Comparison of ENCODE assay signal across 18 cellular contexts in the genomic region with DNA sequence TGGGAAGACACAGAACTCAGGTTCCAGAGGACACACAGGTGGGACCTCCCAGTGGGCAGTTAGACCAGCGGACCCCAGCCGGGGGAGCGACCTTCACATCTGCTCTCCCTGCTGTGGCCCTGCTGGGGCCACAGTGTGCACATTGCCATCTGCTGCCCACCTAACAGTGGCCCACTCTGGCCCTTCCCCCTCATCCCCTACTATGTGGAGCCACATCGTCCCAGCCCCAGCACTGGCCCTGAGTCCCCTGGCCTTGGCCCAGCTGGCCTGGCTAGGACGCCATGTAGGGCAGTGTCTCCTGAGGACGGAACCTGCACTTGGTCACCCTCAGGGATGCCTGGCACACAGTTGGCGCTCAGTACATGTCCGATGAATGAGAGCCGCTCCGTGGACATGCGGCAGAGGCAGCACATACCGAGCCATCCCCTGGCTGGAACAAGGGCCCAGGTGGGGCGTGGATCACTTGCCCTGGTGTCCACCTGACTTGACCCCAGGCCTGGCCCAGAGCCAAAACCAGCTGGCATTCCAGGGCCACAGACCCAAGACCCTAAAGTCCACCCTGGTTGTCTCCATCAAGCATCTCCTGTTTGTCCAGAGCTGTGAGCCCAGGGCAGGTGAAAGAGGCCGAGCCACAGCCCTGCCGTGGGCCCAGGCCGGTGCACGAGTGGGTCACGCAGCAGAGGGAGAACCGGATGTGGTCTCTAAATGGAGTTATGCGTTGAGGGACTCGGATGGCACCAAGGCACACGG.
DNase-seq lines count a peak whose midpoint lies in the region; ATAC-seq and TF ChIP-seq lines count a peak whose summit lies in the region.
"Had no signal": no experiment of that assay in that cellular context is flagged by ENCODE, and none has a peak within 500 bp of the region (broad histone marks: within the 10 kb centered on the region; RNA-seq: fewer than 3 reads in every experiment).

No MANE protein-coding gene starts in this region.

- H3K9ac ChIP-seq in H9 (ENCODE audit: extremely low read depth, insufficient read length, low read length) (no peak overlapping the region), neural progenitor cell (no peak overlapping the region)
- H3K9ac ChIP-seq: BLaER1 treated with 17β-estradiol and CSF1 and Interleukin-3, amounts not matched to agents 10 nM and 100 nM had no signal

- H3K4me1 ChIP-seq in H9 (ENCODE audit: insufficient read depth, low read length) (no peaks in the 10 kb centered on the region; the same call in 1 of the 2 replicates), neural progenitor cell (no peaks in the 10 kb centered on the region)

- H3K79me2 ChIP-seq in H9 (ENCODE audit: insufficient read depth, low read length) (no peaks in the 10 kb centered on the region), neural progenitor cell (ENCODE audit: low read depth) (no peaks in the 10 kb centered on the region)

- no peak overlapping the region for H2BK15ac ChIP-seq in H9 (ENCODE audit: low read depth, low read length)

- H2BK12ac ChIP-seq in H9 (ENCODE audit: insufficient read length, low read depth, low read length) = no peak overlapping the region

- H3K36me3 ChIP-seq in neural progenitor cell = no peaks in the 10 kb centered on the region
- H3K36me3 ChIP-seq: BLaER1 treated with 17β-estradiol and CSF1 and Interleukin-3, amounts not matched to agents 10 nM and 100 nM; esophagus squamous epithelium; stomach; uterus had no signal

- peaks cover 0 to 6% of the 10 kb centered on the region in 2 experiments; a peak in 1 of 5 replicates for H3K9me3 Mint-ChIP-seq in H9
- H3K9me3 Mint-ChIP-seq in neural progenitor cell = no peaks in the 10 kb centered on the region
- H3K9me3 Mint-ChIP-seq: activated T-helper 1 cell treated with anti-CD3 and anti-CD28 coated beads, Interleukin-12 subunit alpha, Interleukin-12 subunit beta, Interleukin-2, Interleukin-4 antibody, amounts not matched to agents 30 ng/mL and 10 ng/mL and 1 ng/mL, durations not matched to agents 14 hours and 24 hours and 36 hours had no signal

- H3K27me3 Mint-ChIP-seq in H9 (ENCODE audit: low read depth) (peaks cover 23% of the 10 kb centered on the region), neural progenitor cell (ENCODE audit: insufficient read depth, low read depth) (peaks cover 21% of the 10 kb centered on the region)

- H3K4me3 Mint-ChIP-seq in H9 (no peak overlapping the region; a peak in 1 of 5 replicates), neural progenitor cell (no peak overlapping the region)
- H3K4me3 Mint-ChIP-seq: activated T-helper 1 cell treated with anti-CD3 and anti-CD28 coated beads, Interleukin-12 subunit alpha, Interleukin-12 subunit beta, Interleukin-2, Interleukin-4 antibody, amounts not matched to agents 30 ng/mL and 10 ng/mL and 1 ng/mL, durations not matched to agents 14 hours and 24 hours and 36 hours had no signal

- no peaks in the 10 kb centered on the region for H3K23me2 ChIP-seq in H9 (ENCODE audit: insufficient read length, low read depth, low read length, poor library complexity, severe bottlenecking)

- H3K27me3 ChIP-seq in H9 (ENCODE audit: insufficient read depth, low read length) (no peaks in the 10 kb centered on the region; the same call in 1 of the 2 replicates), neural progenitor cell (peaks cover 18% of the 10 kb centered on the region)
- H3K27me3 ChIP-seq: uterus had no signal

- no peak overlapping the region for H2BK120ac ChIP-seq in H9 (ENCODE audit: low read depth, low read length, poor library complexity, severe bottlenecking)

- DNase-seq in activated effector memory CD4-positive, alpha-beta T cell treated with anti-CD3 and anti-CD28 coated beads, Interleukin-2, amount 50 U/mL, for 16 hours = peak; percentile 54
- DNase-seq in activated effector memory CD4-positive, alpha-beta T cell treated with Interleukin-2 at 50 U/mL for 16 hours = no peak
- DNase-seq in H9 (peak; percentile 24), left ventricle myocardium superior (peak; percentile 32), posterior vena cava (ENCODE audit: low spot score) (peak; percentile 79), GF-D8 (lab: John Stamatoyannopoulos, UW) (no peak), neural progenitor cell (ENCODE audit: low spot score) (no peak)
- DNase-seq: effector CD8-positive, alpha-beta T cell; esophagus squamous epithelium; NCI-H1417 treated with DMSO at 0.1 percent for 48 hours; NCI-H526; stimulated activated CD4-positive, alpha-beta T cell treated with anti-CD3 and anti-CD28 coated beads, Interleukin-4, amount 100 ng/mL, for 1 hour; stomach had no signal

- H3K36me3 Mint-ChIP-seq in H9 (ENCODE audit: insufficient read depth in 1 of 3, low read depth in 3 of 3) (no peaks in the 10 kb centered on the region; a peak in 1 of 7 replicates), neural progenitor cell (no peaks in the 10 kb centered on the region)

- TF ChIP-seq CTCF in H9 (conservative IDR thresholded peaks at IDR 0.05) (no peak), neural progenitor cell (IDR thresholded peaks at IDR 0.05) (no peak)

- no peak overlapping the region for H3K4ac ChIP-seq in H9 (ENCODE audit: low read depth, low read length)

- H4K8ac ChIP-seq in H9 (replicated peaks; ENCODE audit: insufficient read length, low read depth, low read length) = no peak overlapping the region

- intact Hi-C loops in left ventricle myocardium superior (cut with micrococcal nuclease) (no loop called here), posterior vena cava (cut with DNase I) (loop anchor here in 1 of 2 donors (2.0 kb wide), 1 partner anchor 284 kb away; no protein-coding TSS in a partner anchor)

- no peaks in the 10 kb centered on the region for H3K79me1 ChIP-seq in H9 (ENCODE audit: insufficient read depth, low read depth, low read length, poor library complexity, severe bottlenecking)

- H2AK5ac ChIP-seq in H9 (ENCODE audit: insufficient read length, low read length) = no peak overlapping the region

- no peak overlapping the region for H3K23ac ChIP-seq in H9 (ENCODE audit: insufficient read length, low read depth, low read length)

- no peaks in the 10 kb centered on the region for H4K20me1 ChIP-seq in H9 (ENCODE audit: control insufficient read depth, insufficient read depth, insufficient read length)
- H4K20me1 ChIP-seq in neural progenitor cell (ENCODE audit: low read depth) = no peaks in the 10 kb centered on the region

- H4K91ac ChIP-seq in H9 (ENCODE audit: insufficient read length, low read depth, low read length) = no peak overlapping the region

- H3K27ac ChIP-seq in H9 (ENCODE audit: insufficient read length, low read depth, low read length) (no peak overlapping the region), neural progenitor cell (no peak overlapping the region)
- H3K27ac ChIP-seq: BLaER1 treated with 17β-estradiol and CSF1 and Interleukin-3, amounts not matched to agents 10 nM and 100 nM; esophagus squamous epithelium; stomach; uterus had no signal

- H2BK5ac ChIP-seq in H9 (ENCODE audit: insufficient read length, low read length) = no peak overlapping the region

- H3K4me1 Mint-ChIP-seq in H9 = peaks cover 0 to 6% of the 10 kb centered on the region in 2 experiments; a peak in 2 of 4 replicates
- H3K4me1 Mint-ChIP-seq in neural progenitor cell = no peaks in the 10 kb centered on the region

- H3K4me3 ChIP-seq in neural progenitor cell = no peak overlapping the region
- H3K4me3 ChIP-seq: A549; BLaER1 treated with 17β-estradiol and CSF1 and Interleukin-3, amounts not matched to agents 10 nM and 100 nM; esophagus squamous epithelium; stomach; uterus had no signal

- H3K18ac ChIP-seq in H9 (ENCODE audit: insufficient read length, low read depth, low read length) = no peak overlapping the region

- WGBS in H9 (ENCODE audit: extremely low coverage, insufficient read length, low lambda C conversion rate) = no CpG with 5 or more reads among the region's 22 CpGs

- ATAC-seq in left ventricle myocardium superior (no peak), GM21723 (IDR thresholded peaks at IDR 0.05; ENCODE audit: unreplicated experiment) (no peak)

- H2BK20ac ChIP-seq in H9 (ENCODE audit: low read depth, low read length, poor library complexity, severe bottlenecking) = no peak overlapping the region

- no peak overlapping the region for H4K5ac ChIP-seq in H9 (ENCODE audit: insufficient read length, low read depth, low read length)

- no peak overlapping the region for H2AFZ ChIP-seq in H9 (ENCODE audit: low read length)
- H2AFZ ChIP-seq in neural progenitor cell (replicated peaks) = no peak overlapping the region

- H3K4me2 ChIP-seq in H9 (ENCODE audit: insufficient read depth, insufficient read length, low read length) (no peak overlapping the region), neural progenitor cell (no peak overlapping the region)
- H3K4me2 ChIP-seq: A549 had no signal

- H3K9me3 ChIP-seq in H9 (ENCODE audit: control insufficient read depth, low read depth, low read length) (no peaks in the 10 kb centered on the region), neural progenitor cell (ENCODE audit: low read depth) (no peaks in the 10 kb centered on the region)
- H3K9me3 ChIP-seq: esophagus squamous epithelium, uterus had no signal

- no peak overlapping the region for H3K14ac ChIP-seq in H9 (ENCODE audit: insufficient read depth, low read length)

- no peak overlapping the region for H3T11ph ChIP-seq in H9 (ENCODE audit: low read length)

- H3K27ac Mint-ChIP-seq in H9 (no peak overlapping the region; a peak in 1 of 7 replicates), neural progenitor cell (no peak overlapping the region)
- H3K27ac Mint-ChIP-seq: activated T-helper 1 cell treated with anti-CD3 and anti-CD28 coated beads, Interleukin-12 subunit alpha, Interleukin-12 subunit beta, Interleukin-2, Interleukin-4 antibody, amounts not matched to agents 30 ng/mL and 10 ng/mL and 1 ng/mL, durations not matched to agents 14 hours and 24 hours and 36 hours had no signal

- H3F3A ChIP-seq in neural progenitor cell (ENCODE audit: low read depth) = no peaks in the 10 kb centered on the region

- no peak overlapping the region for H3K56ac ChIP-seq in H9 (ENCODE audit: insufficient read length, low read depth, low read length)

Comparison
In these comparisons a context has a peak if more than half of its experiments do, and no peak if none do; other contexts are left out.
1. DNase-seq: peak in activated effector memory CD4-positive, alpha-beta T cell treated with anti-CD3 and anti-CD28 coated beads, Interleukin-2, amount 50 U/mL, for 16 hours (single experiment), H9 (single experiment), left ventricle myocardium superior (single experiment) and posterior vena cava (single experiment); none in activated effector memory CD4-positive, alpha-beta T cell treated with Interleukin-2 at 50 U/mL for 16 hours (single experiment), GF-D8 (single experiment) and neural progenitor cell (single experiment).